In the genomic region with DNA sequence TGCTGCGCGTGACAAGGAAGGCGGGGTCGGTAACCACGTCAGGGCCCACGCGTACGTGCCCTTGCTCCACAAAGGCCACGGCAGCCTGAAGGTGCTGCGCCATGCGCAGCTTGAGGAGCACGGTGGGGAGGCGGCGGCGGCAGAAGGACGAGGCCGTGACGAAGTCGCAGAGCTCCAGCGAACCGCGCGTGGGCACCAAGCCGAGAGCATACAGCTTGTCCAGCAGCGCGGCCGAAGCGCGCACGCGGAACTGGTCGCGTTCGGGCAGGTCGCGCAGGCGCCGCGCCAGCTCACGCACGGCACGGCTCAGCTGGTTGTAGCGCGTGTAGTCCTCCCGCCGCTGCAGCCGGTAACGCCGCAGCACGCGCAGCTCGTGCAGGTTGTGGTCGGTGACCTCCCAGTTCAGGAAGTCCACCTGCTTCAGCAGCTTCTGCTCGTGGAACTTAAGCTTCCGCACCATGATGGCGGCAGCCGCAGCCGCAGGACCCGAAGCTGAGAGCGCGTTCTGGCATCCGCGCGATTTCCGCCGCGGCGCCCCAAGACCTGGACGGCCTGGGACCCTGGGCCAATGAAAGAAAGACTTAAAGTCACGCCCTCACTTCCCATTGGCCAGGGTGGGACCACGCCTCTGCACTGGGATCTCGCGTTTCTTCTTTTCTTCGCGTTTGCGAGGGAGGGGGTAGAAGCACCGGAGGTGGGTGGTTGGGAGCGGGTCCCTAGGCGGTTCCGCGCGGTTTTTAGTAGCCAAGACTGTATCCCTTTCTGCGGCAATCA, we compare ENCODE assay signal across 1 cellular context.
A peak's percentile ranks its signal among the peaks of the same experiment; 100 is the strongest.
TF ChIP-seq lines count a peak whose summit lies in the region.

A gene with protein sequence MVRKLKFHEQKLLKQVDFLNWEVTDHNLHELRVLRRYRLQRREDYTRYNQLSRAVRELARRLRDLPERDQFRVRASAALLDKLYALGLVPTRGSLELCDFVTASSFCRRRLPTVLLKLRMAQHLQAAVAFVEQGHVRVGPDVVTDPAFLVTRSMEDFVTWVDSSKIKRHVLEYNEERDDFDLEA (minus strand): TSS at position 516 of the 774 bp plus-strand sequence. CDS start 56 bp downstream, at position 460.

TF ChIP-seq in GM12878, 131 proteins besides CTCF, POLR2A, EP300 and RAD21 (continued from another document):
- TF ChIP-seq, protein P1, sequence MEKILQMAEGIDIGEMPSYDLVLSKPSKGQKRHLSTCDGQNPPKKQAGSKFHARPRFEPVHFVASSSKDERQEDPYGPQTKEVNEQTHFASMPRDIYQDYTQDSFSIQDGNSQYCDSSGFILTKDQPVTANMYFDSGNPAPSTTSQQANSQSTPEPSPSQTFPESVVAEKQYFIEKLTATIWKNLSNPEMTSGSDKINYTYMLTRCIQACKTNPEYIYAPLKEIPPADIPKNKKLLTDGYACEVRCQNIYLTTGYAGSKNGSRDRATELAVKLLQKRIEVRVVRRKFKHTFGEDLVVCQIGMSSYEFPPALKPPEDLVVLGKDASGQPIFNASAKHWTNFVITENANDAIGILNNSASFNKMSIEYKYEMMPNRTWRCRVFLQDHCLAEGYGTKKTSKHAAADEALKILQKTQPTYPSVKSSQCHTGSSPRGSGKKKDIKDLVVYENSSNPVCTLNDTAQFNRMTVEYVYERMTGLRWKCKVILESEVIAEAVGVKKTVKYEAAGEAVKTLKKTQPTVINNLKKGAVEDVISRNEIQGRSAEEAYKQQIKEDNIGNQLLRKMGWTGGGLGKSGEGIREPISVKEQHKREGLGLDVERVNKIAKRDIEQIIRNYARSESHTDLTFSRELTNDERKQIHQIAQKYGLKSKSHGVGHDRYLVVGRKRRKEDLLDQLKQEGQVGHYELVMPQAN (conservative IDR thresholded peaks at IDR 0.05): peak; percentile 89
- TF ChIP-seq SREBF2 (IDR thresholded peaks at IDR 0.05; ENCODE audit: low read length) (no peak), CHD1 (IDR thresholded peaks at IDR 0.05; ENCODE audit: low read depth, low read length) (no peak), TAF1 (IDR thresholded peaks at IDR 0.05; ENCODE audit: borderline replicate concordance, low read depth, low read length) (peak; percentile 92; the same call in 1 of the 2 replicates), JUND (IDR thresholded peaks at IDR 0.05; ENCODE audit: low read depth, low read length) (no peak), SMC3 (IDR thresholded peaks at IDR 0.05; ENCODE audit: borderline replicate concordance, low read length) (no peak), ZNF384 (IDR thresholded peaks at IDR 0.05; ENCODE audit: borderline replicate concordance, low read depth, low read length) (no peak), CREM (IDR thresholded peaks at IDR 0.05; ENCODE audit: low read depth) (peak; percentile 19; the same call in 1 of the 2 replicates), RCOR1 (conservative IDR thresholded peaks at IDR 0.05; ENCODE audit: low read depth, low read length) (peak; percentile 88; the same call in 1 of the 2 replicates), ZNF622 (IDR thresholded peaks at IDR 0.05) (no peak), RAD51 (IDR thresholded peaks at IDR 0.05) (peak; percentile 22; the same call in 1 of the 2 replicates), TCF3 (IDR thresholded peaks at IDR 0.05; ENCODE audit: borderline replicate concordance, insufficient read depth, low read depth, low read length) (peak; percentile 33; the same call in 1 of the 2 replicates), MTA2 (IDR thresholded peaks at IDR 0.05; ENCODE audit: low read depth) (no peak), POLR2AphosphoS2 (IDR thresholded peaks at IDR 0.05; ENCODE audit: low read depth, low read length) (peak; percentile 96), JUNB (IDR thresholded peaks at IDR 0.05) (no peak), ASH2L (IDR thresholded peaks at IDR 0.05; ENCODE audit: borderline replicate concordance, low read depth) (no peak), MYB (IDR thresholded peaks at IDR 0.05; ENCODE audit: borderline replicate concordance, low read depth, low read length) (no peak; the same call in 1 of the 2 replicates), TCF7 (IDR thresholded peaks at IDR 0.05; ENCODE audit: borderline replicate concordance) (no peak), CREB1 (IDR thresholded peaks at IDR 0.05; ENCODE audit: low read depth) (peak; percentile 76), STAT3 (IDR thresholded peaks at IDR 0.05; ENCODE audit: low read depth, low read length) (no peak), IRF4 (IDR thresholded peaks at IDR 0.05; ENCODE audit: low read depth, low read length) (no peak), TCF12 (IDR thresholded peaks at IDR 0.05; ENCODE audit: low read depth, low read length) (no peak; the same call in 1 of the 2 replicates), MEF2B (IDR thresholded peaks at IDR 0.05; ENCODE audit: partially characterized antibody, poor library complexity, severe bottlenecking) (no peak)
- TF ChIP-seq, protein P2, sequence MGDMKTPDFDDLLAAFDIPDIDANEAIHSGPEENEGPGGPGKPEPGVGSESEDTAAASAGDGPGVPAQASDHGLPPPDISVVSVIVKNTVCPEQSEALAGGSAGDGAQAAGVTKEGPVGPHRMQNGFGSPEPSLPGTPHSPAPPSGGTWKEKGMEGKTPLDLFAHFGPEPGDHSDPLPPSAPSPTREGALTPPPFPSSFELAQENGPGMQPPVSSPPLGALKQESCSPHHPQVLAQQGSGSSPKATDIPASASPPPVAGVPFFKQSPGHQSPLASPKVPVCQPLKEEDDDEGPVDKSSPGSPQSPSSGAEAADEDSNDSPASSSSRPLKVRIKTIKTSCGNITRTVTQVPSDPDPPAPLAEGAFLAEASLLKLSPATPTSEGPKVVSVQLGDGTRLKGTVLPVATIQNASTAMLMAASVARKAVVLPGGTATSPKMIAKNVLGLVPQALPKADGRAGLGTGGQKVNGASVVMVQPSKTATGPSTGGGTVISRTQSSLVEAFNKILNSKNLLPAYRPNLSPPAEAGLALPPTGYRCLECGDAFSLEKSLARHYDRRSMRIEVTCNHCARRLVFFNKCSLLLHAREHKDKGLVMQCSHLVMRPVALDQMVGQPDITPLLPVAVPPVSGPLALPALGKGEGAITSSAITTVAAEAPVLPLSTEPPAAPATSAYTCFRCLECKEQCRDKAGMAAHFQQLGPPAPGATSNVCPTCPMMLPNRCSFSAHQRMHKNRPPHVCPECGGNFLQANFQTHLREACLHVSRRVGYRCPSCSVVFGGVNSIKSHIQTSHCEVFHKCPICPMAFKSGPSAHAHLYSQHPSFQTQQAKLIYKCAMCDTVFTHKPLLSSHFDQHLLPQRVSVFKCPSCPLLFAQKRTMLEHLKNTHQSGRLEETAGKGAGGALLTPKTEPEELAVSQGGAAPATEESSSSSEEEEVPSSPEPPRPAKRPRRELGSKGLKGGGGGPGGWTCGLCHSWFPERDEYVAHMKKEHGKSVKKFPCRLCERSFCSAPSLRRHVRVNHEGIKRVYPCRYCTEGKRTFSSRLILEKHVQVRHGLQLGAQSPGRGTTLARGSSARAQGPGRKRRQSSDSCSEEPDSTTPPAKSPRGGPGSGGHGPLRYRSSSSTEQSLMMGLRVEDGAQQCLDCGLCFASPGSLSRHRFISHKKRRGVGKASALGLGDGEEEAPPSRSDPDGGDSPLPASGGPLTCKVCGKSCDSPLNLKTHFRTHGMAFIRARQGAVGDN (IDR thresholded peaks at IDR 0.05): peak; percentile 91; the same call in 1 of the 2 replicates
- TF ChIP-seq, protein P3, sequence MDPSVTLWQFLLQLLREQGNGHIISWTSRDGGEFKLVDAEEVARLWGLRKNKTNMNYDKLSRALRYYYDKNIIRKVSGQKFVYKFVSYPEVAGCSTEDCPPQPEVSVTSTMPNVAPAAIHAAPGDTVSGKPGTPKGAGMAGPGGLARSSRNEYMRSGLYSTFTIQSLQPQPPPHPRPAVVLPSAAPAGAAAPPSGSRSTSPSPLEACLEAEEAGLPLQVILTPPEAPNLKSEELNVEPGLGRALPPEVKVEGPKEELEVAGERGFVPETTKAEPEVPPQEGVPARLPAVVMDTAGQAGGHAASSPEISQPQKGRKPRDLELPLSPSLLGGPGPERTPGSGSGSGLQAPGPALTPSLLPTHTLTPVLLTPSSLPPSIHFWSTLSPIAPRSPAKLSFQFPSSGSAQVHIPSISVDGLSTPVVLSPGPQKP (IDR thresholded peaks at IDR 0.05; ENCODE audit: low read depth, low read length): no peak; the same call in none of the 2 replicates
